18 cellular contexts compared by ENCODE assay signal in genomic region chr2:186554450-186554849, GRCh38. TPM values are rescaled to one million over a fixed set of nuclear protein-coding genes. Genes with fewer than 3 reads are reported as not detected.
A peak's percentile ranks its signal among the peaks of the same experiment; 100 is the strongest.
DNase-seq lines count a peak whose midpoint lies in the region; ATAC-seq, FAIRE-seq and TF ChIP-seq lines count a peak whose summit lies in the region.
"Had no signal": no experiment of that assay in that cellular context is flagged by ENCODE, and none has a peak within 500 bp of the region (broad histone marks: within the 10 kb centered on the region; RNA-seq: fewer than 3 reads in every experiment).

No MANE protein-coding gene starts in this region.

- peaks cover 12% of the 10 kb centered on the region for H3K4me1 ChIP-seq in endodermal cell (ENCODE audit: control insufficient read depth, insufficient read depth, low read length)
- peaks cover 40% of the 10 kb centered on the region for H3K4me1 ChIP-seq in mesodermal cell (ENCODE audit: control insufficient read depth, insufficient read depth, low read length, poor library complexity, severe bottlenecking)
- H3K4me1 ChIP-seq in heart left ventricle = no peaks in the 10 kb centered on the region

- WGBS in endodermal cell (ENCODE audit: insufficient coverage in 1 of 2, insufficient read length in 1 of 2), 2 experiments = 83 to 100% methylated on average over 1 of the region's 1 CpG
- WGBS in mesodermal cell (ENCODE audit: insufficient coverage in 2 of 2), 2 experiments = no CpG with 5 or more reads among the region's 1 CpG
- 63 to 86% (median 71%) methylated on average over 1 of the region's 1 CpG for WGBS in heart left ventricle, 4 donors

- no peaks in the 10 kb centered on the region for H3K36me3 Mint-ChIP-seq in endodermal cell (ENCODE audit: low read depth)

- no peaks in the 10 kb centered on the region for H3K9me3 Mint-ChIP-seq in endodermal cell

- H3K27ac ChIP-seq in endodermal cell (ENCODE audit: low read depth, low read length) (no peak overlapping the region), mesodermal cell (ENCODE audit: low read depth, low read length, severe bottlenecking) (peak overlapping the region; percentile 74), heart left ventricle (no peak overlapping the region)
- H3K27ac ChIP-seq: KMS-11 had no signal

- H3K36me3 ChIP-seq in endodermal cell (ENCODE audit: control insufficient read depth, insufficient read depth, low read length) (no peaks in the 10 kb centered on the region), mesodermal cell (ENCODE audit: control insufficient read depth, insufficient read depth, low read length) (no peaks in the 10 kb centered on the region), heart left ventricle (no peaks in the 10 kb centered on the region)
- H3K36me3 ChIP-seq: MG63 had no signal

- peak overlapping the region; percentile 29 for H3K4me3 ChIP-seq in endodermal cell (ENCODE audit: low read length)
- H3K4me3 ChIP-seq in mesodermal cell (ENCODE audit: extremely low read depth, insufficient read depth, low read length, poor library complexity, severe bottlenecking) = no peak overlapping the region
- H3K4me3 ChIP-seq in heart left ventricle = no peak overlapping the region
- H3K4me3 ChIP-seq: GM12878, MG63 had no signal

- H3K9me3 ChIP-seq in endodermal cell (ENCODE audit: control insufficient read depth, low read length) (no peaks in the 10 kb centered on the region), mesodermal cell (ENCODE audit: control insufficient read depth, low read length) (no peaks in the 10 kb centered on the region), heart left ventricle (no peaks in the 10 kb centered on the region)
- H3K9me3 ChIP-seq: MG63 had no signal

- TF ChIP-seq CTCF in endodermal cell (conservative IDR thresholded peaks at IDR 0.05) (no peak), heart left ventricle (IDR thresholded peaks at IDR 0.05) (no peak)

- H3K27me3 ChIP-seq in endodermal cell (ENCODE audit: control insufficient read depth, insufficient read depth, low read length, poor library complexity, severe bottlenecking) (no peaks in the 10 kb centered on the region), heart left ventricle (no peaks in the 10 kb centered on the region)
- H3K27me3 ChIP-seq: MG63 had no signal

- H3K27me3 Mint-ChIP-seq in endodermal cell (ENCODE audit: insufficient read depth) = no peaks in the 10 kb centered on the region

- peak; percentile 73 for FAIRE-seq in H54 (lab: Jason Lieb, UNC)
- FAIRE-seq: GM12878, GM18507 had no signal

- H3K4me3 Mint-ChIP-seq in endodermal cell = no peak overlapping the region

- H3K4me1 Mint-ChIP-seq in endodermal cell = peaks cover 23% of the 10 kb centered on the region

- no peak overlapping the region for H3K27ac Mint-ChIP-seq in endodermal cell

- TF ChIP-seq POLR2A in H54 (IDR thresholded peaks at IDR 0.05; ENCODE audit: low read depth, low read length) (no peak), heart left ventricle (IDR thresholded peaks at IDR 0.05) (no peak)

- no peak overlapping the region for H3K9ac ChIP-seq in endodermal cell (ENCODE audit: extremely low read depth, low read length, poor library complexity, severe bottlenecking)
- H3K9ac ChIP-seq: KMS-11 had no signal

- no peak for ATAC-seq in heart left ventricle
- ATAC-seq: GM12878 had no signal

- intact Hi-C loops in heart left ventricle (cut with DNase I) = no loop called here

- DNase-seq in H54 (ENCODE audit: insufficient read length, low spot score) (no peak), SK-N-DZ (ENCODE audit: low spot score) (peak; percentile 9), endodermal cell (no peak), NCI-H69 (lab: John Stamatoyannopoulos, UW) (no peak), HuH-7.5 (ENCODE audit: low spot score) (no peak), heart left ventricle (no peak)
- no peak for DNase-seq in activated CD8-positive, alpha-beta memory T cell treated with anti-CD3 and anti-CD28 coated beads, Interleukin-2, amount 50 U/mL, for 48 hours
- DNase-seq: AML-193, DMS79, MG63, NCI-H1092 treated with DMSO at 0.1 percent for 48 hours, NCI-H187, NCI-H510A, RPMI8226 had no signal

RNA-seq across cellular contexts. Expression of gene ITGAV, which starts 35.4 kb away (rescaled TPM):
- 38.1 and 45.0 TPM in 2 replicates for polyA plus RNA-seq in SK-N-DZ (2014; cell fraction: cytosol; rRNA removed)
- 48.4 and 55.6 TPM in 2 replicates for polyA plus RNA-seq in SK-N-DZ (2014; cell fraction: nucleus; rRNA removed)
- total RNA-seq in endodermal cell = 10 to 100 TPM; 63.7 to 79.7 TPM
- 57.8 TPM for polyA plus RNA-seq in endodermal cell (2013, experiment 1 of 2)
- polyA plus RNA-seq in endodermal cell (2013, experiment 2 of 2) = 66.0 TPM
- 473 TPM for polyA plus RNA-seq in mesodermal cell (2013, experiment 1 of 2)
- polyA plus RNA-seq in mesodermal cell (2013, experiment 2 of 2) = 410 TPM
- total RNA-seq in heart left ventricle = 100 to 1,000 TPM; 133 to 358 (median 235) TPM
- polyA plus RNA-seq in heart left ventricle = 100 to 1,000 TPM in 1 of 2 donors, 10 to 100 TPM in 1; 22.5 to 107 TPM
